In genomic region chr16:48087639-48088038, GRCh38 we compare ENCODE assay signal across 35 cellular contexts.
"Had no signal": no experiment of that assay in that cellular context is flagged by ENCODE, and none has a peak within 500 bp of the region (broad histone marks: within the 10 kb centered on the region; RNA-seq: fewer than 3 reads in every experiment).

No MANE protein-coding gene starts in this region.

- ATAC-seq: activated CD8-positive, alpha-beta T cell treated with anti-CD3 and anti-CD28 coated beads for 36 hours; activated T-cell treated with anti-CD3 and anti-CD28 coated beads, Interleukin-2, amount 50 U/mL, for 72 hours; activated T-helper 17 cell treated with anti-CD3 and anti-CD28 coated beads, Interleukin-2, amount 50 U/mL, for 72 hours had no signal

- H3K27ac ChIP-seq: ascending aorta, PC-9, RWPE1, SJCRH30, SK-N-MC, WERI-Rb-1 had no signal

- DNase-seq: activated CD4-positive, alpha-beta T cell treated with anti-CD3 and anti-CD28 coated beads for 1 hour; activated CD4-positive, alpha-beta T cell treated with anti-CD3 and anti-CD28 coated beads, Interleukin-2, amount 10 ng/mL, durations not matched to agents 24 days and 14 days; activated CD4-positive, alpha-beta T cell treated with anti-CD3 and anti-CD28 coated beads, Interleukin-2, amount 50 U/mL, for 4 hours; activated CD4-positive, CD25-positive, alpha-beta regulatory T cell; activated CD8-positive, alpha-beta T cell treated with anti-CD3 and anti-CD28 coated beads for 36 hours; activated effector memory CD4-positive, alpha-beta T cell treated with anti-CD3 and anti-CD28 coated beads, Interleukin-2, amount 50 U/mL, for 16 hours; activated naive CD4-positive, alpha-beta T cell treated with Interleukin-2 at 50 U/mL for 16 hours; activated naive CD8-positive, alpha-beta T cell treated with anti-CD3 and anti-CD28 coated beads, Interleukin-2, amount 10 ng/mL, durations not matched to agents 7 days and 5 days; activated T-cell treated with anti-CD3 and anti-CD28 coated beads, Interleukin-2, amount 50 U/mL, for 1 hour; activated T-cell treated with anti-CD3 and anti-CD28 coated beads, Interleukin-2, amount 50 U/mL, for 72 hours; amygdala; caudate nucleus; cerebellar nuclear complex; Kasumi-1; KG1; MG63; MV-4-11; NCI-H1092; NCI-H1436 treated with DMSO at 0.1 percent for 48 hours; NCI-H1694 treated with DMSO at 0.1 percent for 48 hours; NCI-H2029; NCI-H345; NCI-H526; NCI-H748 treated with DMSO at 0.1 percent for 48 hours; NK-92 treated with Interleukin-12 subunit alpha and Interleukin-12 subunit beta, amount 100 ng/mL, for 24 hours; PC-9; SHP77; SJCRH30; T1000; WERI-Rb-1 had no signal

- H3K36me3 ChIP-seq: ascending aorta, MG63, SJCRH30, WERI-Rb-1 had no signal

- FAIRE-seq: RCC 7860 had no signal

- H3K4me3 ChIP-seq: ascending aorta, MG63, PC-9, SJCRH30, SK-N-MC had no signal

- H3K4me1 ChIP-seq: ascending aorta, SJCRH30 had no signal

- H3K9me3 ChIP-seq: ascending aorta, MG63, SJCRH30 had no signal

- H3K27me3 ChIP-seq: ascending aorta, MG63, SJCRH30 had no signal
